In genomic region chr2:187900023-187900422, GRCh38 we compare ENCODE assay signal across 18 cellular contexts.
DNase-seq lines count a peak whose midpoint lies in the region; ATAC-seq, FAIRE-seq and TF ChIP-seq lines count a peak whose summit lies in the region.
"Had no signal": no experiment of that assay in that cellular context is flagged by ENCODE, and none has a peak within 500 bp of the region (broad histone marks: within the 10 kb centered on the region; RNA-seq: fewer than 3 reads in every experiment).

No MANE protein-coding gene starts in this region.

- intact Hi-C loops in PC-3 (cut with micrococcal nuclease) (no loop called here), kidney (cut with DNase I) (no loop called here)

- H2AFZ ChIP-seq in PC-3 (ENCODE audit: low read length), result no peak overlapping the region

- no peaks in the 10 kb centered on the region for H3K36me3 Mint-ChIP-seq in activated CD4-positive, alpha-beta memory T cell treated with anti-CD3 and anti-CD28 coated beads, Interleukin-2, amount 10 ng/mL, durations not matched to agents 7 days and 5 days (ENCODE audit: low read depth)

- H3K9ac ChIP-seq in PC-3 (ENCODE audit: low read length), result no peak overlapping the region
- H3K9ac ChIP-seq in kidney (ENCODE audit: low read length in 2 of 2), result no peak overlapping the region

- H3K4me2 ChIP-seq in PC-3 (ENCODE audit: low read length), result no peak overlapping the region

- peaks cover 2% of the 10 kb centered on the region for H3K9me3 Mint-ChIP-seq in activated CD4-positive, alpha-beta memory T cell treated with anti-CD3 and anti-CD28 coated beads, Interleukin-2, amount 10 ng/mL, durations not matched to agents 7 days and 5 days

- no TSS peak for BruUV-seq in PC-3 (replicated peaks; lab: Mats Ljungman, UMichigan)

- H3K9me3 ChIP-seq in PC-3 (ENCODE audit: low read length) (no peaks in the 10 kb centered on the region), kidney (ENCODE audit: control insufficient read depth in 1 of 2, low read length in 2 of 2) (no peaks in the 10 kb centered on the region)

- POLR2A ChIA-PET in PC-3 (lab: Charles Lee; ENCODE audit: unreplicated experiment), result no interaction called here
- POLR2A ChIA-PET in activated CD4-positive, alpha-beta memory T cell treated with anti-CD3 and anti-CD28 coated beads, Interleukin-2, amount 10 ng/mL, durations not matched to agents 7 days and 5 days (lab: Charles Lee), result no interaction called here

- H3K27me3 ChIP-seq in PC-3 (ENCODE audit: low read length), result no peaks in the 10 kb centered on the region

- no peaks in the 10 kb centered on the region for H3K4me1 Mint-ChIP-seq in activated CD4-positive, alpha-beta memory T cell treated with anti-CD3 and anti-CD28 coated beads, Interleukin-2, amount 10 ng/mL, durations not matched to agents 7 days and 5 days

- no peaks in the 10 kb centered on the region for H3K27me3 Mint-ChIP-seq in activated CD4-positive, alpha-beta memory T cell treated with anti-CD3 and anti-CD28 coated beads, Interleukin-2, amount 10 ng/mL, durations not matched to agents 7 days and 5 days

- H3F3A ChIP-seq in PC-3 (ENCODE audit: low read length, unreplicated experiment), result no peaks in the 10 kb centered on the region

- peak; percentile 5 for DNase-seq in GM03348 (ENCODE audit: low spot score)
- DNase-seq in PC-3, result no peak
- peak; percentile 38 for DNase-seq in choroid plexus epithelial cell (ENCODE audit: low read depth)
- peak; percentile 25 for DNase-seq in kidney glomerular epithelial cell (lab: John Stamatoyannopoulos, UW)
- DNase-seq in kidney, result no peak
- DNase-seq in activated CD4-positive, alpha-beta memory T cell treated with anti-CD3 and anti-CD28 coated beads, Interleukin-2, amount 10 ng/mL, durations not matched to agents 7 days and 5 days, result no peak
- no peak for DNase-seq in amniotic stem cell (lab: John Stamatoyannopoulos, UW)
- DNase-seq: DMS79, GDM1, HCEC 1CT, NCI-H1105 treated with DMSO at 0.1 percent for 48 hours, NCI-H1694, NCI-H2081 treated with DMSO at 0.1 percent for 48 hours had no signal

- FAIRE-seq in kidney (lab: Jason Lieb, UNC), result no peak
- FAIRE-seq: GM19239, RCC 7860 had no signal

- no peaks in the 10 kb centered on the region for H3K36me3 ChIP-seq in PC-3 (ENCODE audit: low read depth, low read length)
- H3K36me3 ChIP-seq in kidney (ENCODE audit: control insufficient read depth in 1 of 2, insufficient read depth in 2 of 2, low read length in 2 of 2), result no peaks in the 10 kb centered on the region

- H4K20me1 ChIP-seq in PC-3 (ENCODE audit: low read length), result no peaks in the 10 kb centered on the region

- H3K9me2 ChIP-seq in PC-3 (replicated peaks; ENCODE audit: low read length), result no peaks in the 10 kb centered on the region

- ATAC-seq in PC-3 (peak; percentile 42), HG03521 (IDR thresholded peaks at IDR 0.05; ENCODE audit: unreplicated experiment) (no peak)
- ATAC-seq: Right ventricle myocardium inferior had no signal

- H3K4me1 ChIP-seq in PC-3 (ENCODE audit: insufficient read depth, low read length), result no peaks in the 10 kb centered on the region
- no peaks in the 10 kb centered on the region for H3K4me1 ChIP-seq in kidney (ENCODE audit: control insufficient read depth in 1 of 2, insufficient read depth in 1 of 2, low read depth in 1 of 2, low read length in 2 of 2)

- H3K4me3 Mint-ChIP-seq in activated CD4-positive, alpha-beta memory T cell treated with anti-CD3 and anti-CD28 coated beads, Interleukin-2, amount 10 ng/mL, durations not matched to agents 7 days and 5 days, result no peak overlapping the region

- H3K79me2 ChIP-seq in PC-3 (ENCODE audit: low read length), result no peaks in the 10 kb centered on the region

- H3K4me3 ChIP-seq in PC-3 (ENCODE audit: low read length) (no peak overlapping the region), choroid plexus epithelial cell (ENCODE audit: low read depth, low read length) (no peak overlapping the region), kidney (ENCODE audit: low read length in 2 of 2) (no peak overlapping the region)

- no peak overlapping the region for H3K27ac Mint-ChIP-seq in activated CD4-positive, alpha-beta memory T cell treated with anti-CD3 and anti-CD28 coated beads, Interleukin-2, amount 10 ng/mL, durations not matched to agents 7 days and 5 days

- H3K27ac ChIP-seq in PC-3 (ENCODE audit: low read length) (no peak overlapping the region), kidney (ENCODE audit: low read depth in 2 of 2, low read length in 2 of 2) (no peak overlapping the region)
- H3K27ac ChIP-seq: C4-2B had no signal

- no peak for TF ChIP-seq CTCF in PC-3 (conservative IDR thresholded peaks at IDR 0.05; ENCODE audit: low read depth, low read length)
- TF ChIP-seq CTCF in choroid plexus epithelial cell (conservative IDR thresholded peaks at IDR 0.05; ENCODE audit: low read depth, low read length), result no peak
- TF ChIP-seq CTCF in kidney (IDR thresholded peaks at IDR 0.05; ENCODE audit: borderline replicate concordance, extremely low read depth, insufficient read depth), result no peak

- CTCF ChIA-PET in PC-3 (lab: Charles Lee), result no interaction called here
- CTCF ChIA-PET in activated CD4-positive, alpha-beta memory T cell treated with anti-CD3 and anti-CD28 coated beads, Interleukin-2, amount 10 ng/mL, durations not matched to agents 7 days and 5 days (lab: Charles Lee), result no interaction called here

Comparison
In these comparisons a context has a peak if more than half of its experiments do, and no peak if none do; other contexts are left out.
1. DNase-seq: peak in GM03348 (single experiment), choroid plexus epithelial cell (single experiment) and kidney glomerular epithelial cell (single experiment); none in PC-3 (single experiment), kidney (single experiment), activated CD4-positive, alpha-beta memory T cell treated with anti-CD3 and anti-CD28 coated beads, Interleukin-2, amount 10 ng/mL, durations not matched to agents 7 days and 5 days (single experiment) and amniotic stem cell (single experiment).